In the genomic region with DNA sequence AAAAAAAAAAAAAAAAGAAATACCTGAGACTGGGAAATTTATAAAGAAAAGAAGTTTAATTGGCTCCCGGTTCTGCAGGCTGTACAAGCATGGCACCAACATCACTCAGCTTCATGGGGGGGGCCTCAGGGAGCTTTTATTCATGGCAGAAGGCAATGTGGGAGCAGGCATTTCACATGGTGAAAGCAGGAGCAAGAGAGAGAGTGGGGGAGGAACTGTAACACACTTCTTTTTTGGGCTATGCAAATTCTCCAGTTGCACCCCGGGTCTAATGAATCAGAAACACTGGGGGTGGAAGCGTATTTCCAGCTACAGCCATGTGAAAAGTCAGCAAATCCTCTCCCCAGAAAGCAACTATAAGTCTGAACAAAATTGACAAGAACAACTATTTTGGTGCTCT, we compare ENCODE assay signal across 15 cellular contexts. TPM values are rescaled to one million over a fixed set of nuclear protein-coding genes. Genes with fewer than 3 reads are reported as not detected.
DNase-seq lines count a peak whose midpoint lies in the region; ATAC-seq and TF ChIP-seq lines count a peak whose summit lies in the region.
"Had no signal": no experiment of that assay in that cellular context is flagged by ENCODE, and none has a peak within 500 bp of the region (broad histone marks: within the 10 kb centered on the region; RNA-seq: fewer than 3 reads in every experiment).

No MANE protein-coding gene starts in this region.

- DNase-seq in osteocyte (ENCODE audit: extremely low spot score, unreplicated experiment) (peak; percentile 51), hippocampal formation (lab: John Stamatoyannopoulos, UW) (no peak), cerebellar nuclear complex (lab: John Stamatoyannopoulos, UW) (no peak), hypothalamus (lab: John Stamatoyannopoulos, UW) (no peak)
- DNase-seq: activated CD4-positive, alpha-beta T cell treated with anti-CD3 and anti-CD28 coated beads, Interleukin-2, amount 50 U/mL, for 1 hour; activated T-cell treated with anti-CD3 and anti-CD28 coated beads, Interleukin-2, amount 50 U/mL, for 24 hours; dermis blood vessel endothelial cell; naive thymus-derived CD4-positive, alpha-beta T cell; NCI-H526; stimulated activated CD4-positive, alpha-beta T cell treated with anti-CD3 and anti-CD28 coated beads, Interleukin-2, amount 100 ng/mL, for 48 hours had no signal

- no peak overlapping the region for H3K4me3 Mint-ChIP-seq in osteocyte (ENCODE audit: unreplicated experiment)
- H3K4me3 Mint-ChIP-seq: activated naive CD8-positive, alpha-beta T cell; activated T-cell treated with anti-CD3 and anti-CD28 coated beads, Interleukin-2, amount 50 U/mL, for 24 hours; brain; naive thymus-derived CD4-positive, alpha-beta T cell had no signal

- ATAC-seq in GM18861 (IDR thresholded peaks at IDR 0.05; ENCODE audit: unreplicated experiment), result peak; percentile 48
- peak; percentile 68 for ATAC-seq in GM21528 (IDR thresholded peaks at IDR 0.05; ENCODE audit: low FRiP score, unreplicated experiment)
- ATAC-seq in HG03039 (IDR thresholded peaks at IDR 0.05; ENCODE audit: unreplicated experiment), result peak; percentile 48
- ATAC-seq: naive thymus-derived CD4-positive, alpha-beta T cell had no signal

- H3K4me1 Mint-ChIP-seq in osteocyte (ENCODE audit: unreplicated experiment), result no peaks in the 10 kb centered on the region
- H3K4me1 Mint-ChIP-seq: brain; naive thymus-derived CD4-positive, alpha-beta T cell had no signal

- no peaks in the 10 kb centered on the region for H3K27me3 Mint-ChIP-seq in osteocyte (ENCODE audit: unreplicated experiment)
- H3K27me3 Mint-ChIP-seq: activated naive CD8-positive, alpha-beta T cell; activated T-cell treated with anti-CD3 and anti-CD28 coated beads, Interleukin-2, amount 50 U/mL, for 24 hours had no signal

- peaks cover 10% of the 10 kb centered on the region for H3K9me3 Mint-ChIP-seq in osteocyte (ENCODE audit: unreplicated experiment)

- no peaks in the 10 kb centered on the region for H3K36me3 Mint-ChIP-seq in osteocyte (ENCODE audit: unreplicated experiment)
- H3K36me3 Mint-ChIP-seq: brain had no signal

- no peak overlapping the region for H3K27ac Mint-ChIP-seq in osteocyte (ENCODE audit: unreplicated experiment)
- H3K27ac Mint-ChIP-seq: activated naive CD8-positive, alpha-beta T cell; activated T-cell treated with anti-CD3 and anti-CD28 coated beads, Interleukin-2, amount 50 U/mL, for 24 hours; brain; naive thymus-derived CD4-positive, alpha-beta T cell had no signal

- TF ChIP-seq CTCF in osteocyte (IDR thresholded peaks at IDR 0.05), result no peak

RNA-seq across cellular contexts. Expression of a gene that starts 11.8 kb away (rescaled TPM):
- total RNA-seq in osteocyte, result 195 and 205 TPM in 2 replicates
